In genomic region chr2:179428659-179429058, GRCh38 we compare ENCODE assay signal across 17 cellular contexts.
DNase-seq lines count a peak whose midpoint lies in the region; ATAC-seq, FAIRE-seq and TF ChIP-seq lines count a peak whose summit lies in the region.
"Had no signal": no experiment of that assay in that cellular context is flagged by ENCODE, and none has a peak within 500 bp of the region (broad histone marks: within the 10 kb centered on the region; RNA-seq: fewer than 3 reads in every experiment).

No MANE protein-coding gene starts in this region.

- BruUV-seq in HepG2 (replicated peaks; lab: Mats Ljungman, UMichigan) = no TSS peak

- intact Hi-C loops in cardiac septum (cut with DNase I) = loop anchor here (10.0 kb wide), 1 partner anchor 166 kb away; no protein-coding TSS in a partner anchor
- intact Hi-C loops in dorsolateral prefrontal cortex (cut with DNase I) = loop anchor here in 1 of 2 donors (5.0 kb wide), 1 partner anchor 319 kb away; no protein-coding TSS in a partner anchor
- intact Hi-C loops in HepG2 (cut with micrococcal nuclease; ENCODE audit: unreplicated experiment) = no loop called here

- no peak for TF ChIP-seq POLR2A in HepG2 (IDR thresholded peaks at IDR 0.05; ENCODE audit: insufficient read depth in 1 of 2, low read depth in 2 of 2, low read length in 2 of 2)

- no peak for TF ChIP-seq RAD21 in HepG2 (CRISPR knock-in tag; IDR thresholded peaks at IDR 0.05)

- no peaks in the 10 kb centered on the region for H4K20me1 ChIP-seq in HepG2 (ENCODE audit: insufficient read depth, low read length)

- H3K4me3 Mint-ChIP-seq in osteocyte (ENCODE audit: unreplicated experiment) = no peak overlapping the region
- H3K4me3 Mint-ChIP-seq: activated naive CD8-positive, alpha-beta T cell treated with anti-CD3 and anti-CD28 coated beads, Interleukin-2, amount 50 U/mL, for 24 hours; activated T-cell treated with anti-CD3 and anti-CD28 coated beads, Interleukin-2, amount 50 U/mL, for 24 hours; neural crest cell had no signal

- H3K4me2 ChIP-seq in HepG2 (ENCODE audit: low read depth, low read length) = peak overlapping the region; percentile 84

- no peaks in the 10 kb centered on the region for H3K4me1 ChIP-seq in cardiac muscle cell (ENCODE audit: low read depth)
- peaks cover 20% of the 10 kb centered on the region for H3K4me1 ChIP-seq in HepG2 (ENCODE audit: insufficient read depth, low read length)

- H3K36me3 ChIP-seq in cardiac muscle cell (no peaks in the 10 kb centered on the region), HepG2 (replicated peaks in 1 of 2; ENCODE audit: control insufficient read depth in 1 of 2, insufficient read depth in 2 of 2, low read length in 2 of 2) (no peaks in the 10 kb centered on the region)
- H3K36me3 ChIP-seq: tibial nerve had no signal

- no peak for FAIRE-seq in HepG2 (lab: Jason Lieb, UNC)
- FAIRE-seq: D721Med had no signal

- TF ChIP-seq EP300 in HepG2 (IDR thresholded peaks at IDR 0.05; ENCODE audit: low read depth in 2 of 2, low read length in 2 of 2) (no peak), HepG2 (CRISPR knock-in tag; IDR thresholded peaks at IDR 0.05; ENCODE audit: borderline replicate concordance) (no peak)

- H3K27ac ChIP-seq in cardiac muscle cell (no peak overlapping the region), dorsolateral prefrontal cortex (peak overlapping the region in 19 of 59 donors; percentile 4 to 62 (median 22)), HepG2 (ENCODE audit: extremely low read length, insufficient read depth, low read length) (no peak overlapping the region)

- peaks cover 24% of the 10 kb centered on the region for H3K4me1 Mint-ChIP-seq in osteocyte (ENCODE audit: unreplicated experiment)
- H3K4me1 Mint-ChIP-seq: activated naive CD8-positive, alpha-beta T cell treated with anti-CD3 and anti-CD28 coated beads, Interleukin-2, amount 50 U/mL, for 24 hours had no signal

- H3K9ac ChIP-seq in HepG2 (ENCODE audit: insufficient read depth, low read depth, low read length) = peak overlapping the region; percentile 19; the same call in 1 of the 2 replicates

- H3K4me3 ChIP-seq in cardiac muscle cell (no peak overlapping the region), dorsolateral prefrontal cortex (peak overlapping the region in 53 of 59 donors; percentile 0 to 55 (median 32)), HepG2 (replicated peaks in 1 of 3; ENCODE audit: insufficient read depth in 1 of 3, low read depth in 2 of 3, low read length in 3 of 3) (peak overlapping the region in 2 of 3 experiments; percentile 52 to 60; a peak in 4 of 6 replicates)

- 8% methylated on average over 7 of the region's 7 CpGs for WGBS in HepG2 (ENCODE audit: low lambda C conversion rate)

- in situ Hi-C loops in HepG2 (cut with HindIII; ENCODE audit: extremely low pct_ligation_motif_present, low pct_unique_long_range_greater_than_20kb) = loop anchor here (10.0 kb wide), 1 partner anchor 156 kb away; no protein-coding TSS in a partner anchor

- DNase-seq in cardiac muscle cell (ENCODE audit: low read depth in 1 of 2, low spot score in 1 of 2) = peak; percentile 19 to 28
- no peak for DNase-seq in cardiac septum (ENCODE audit: low spot score)
- peak in 1 of 10 donors; percentile 15 for DNase-seq in dorsolateral prefrontal cortex
- no peak for DNase-seq in HepG2 (ENCODE audit: low spot score)
- no peak for DNase-seq in osteocyte (ENCODE audit: extremely low spot score, unreplicated experiment)
- no peak for DNase-seq in activated CD4-positive, alpha-beta T cell treated with anti-CD3 and anti-CD28 coated beads for 1 hour
- DNase-seq in D341Med (ENCODE audit: low spot score) = no peak
- DNase-seq: activated CD4-positive, CD25-positive, alpha-beta regulatory T cell treated with anti-CD3 and anti-CD28 coated beads, Interleukin-2, amount 50 U/mL, for 72 hours; activated naive CD8-positive, alpha-beta T cell treated with anti-CD3 and anti-CD28 coated beads, Interleukin-2, amount 50 U/mL, for 24 hours; activated T-cell treated with anti-CD3 and anti-CD28 coated beads, Interleukin-2, amount 50 U/mL, for 24 hours; effector memory CD4-positive, alpha-beta T cell; NCI-H446 treated with DMSO at 0.1 percent for 48 hours; PC-3 had no signal

- TF ChIP-seq CTCF in cardiac muscle cell (IDR thresholded peaks at IDR 0.05; ENCODE audit: low read depth, low read length) (no peak), dorsolateral prefrontal cortex (IDR thresholded peaks at IDR 0.05 in 54 of 56, conservative IDR thresholded peaks at IDR 0.05 in 2 of 56; ENCODE audit: low read depth in 1 of 56, partially characterized antibody in 56 of 56) (no peak), HepG2 (CRISPR knock-in tag; IDR thresholded peaks at IDR 0.05) (no peak), osteocyte (IDR thresholded peaks at IDR 0.05) (no peak)

- H3K27me3 ChIP-seq in cardiac muscle cell (no peaks in the 10 kb centered on the region), dorsolateral prefrontal cortex (no peaks in the 10 kb centered on the region), HepG2 (ENCODE audit: control insufficient read depth in 1 of 2, insufficient read depth in 2 of 2, low read length in 2 of 2) (peaks cover 2 to 8% of the 10 kb centered on the region in 2 experiments; a peak in 2 of 5 replicates)
- H3K27me3 ChIP-seq: tibial nerve had no signal

- CTCF ChIA-PET in HepG2 (lab: Yijun Ruan, JAX; ENCODE audit: low intra/inter-chr PET ratio, low total read pairs) = no interaction called here

- peak; percentile 84 for ATAC-seq in HepG2
- no peak for ATAC-seq in HG03432 (IDR thresholded peaks at IDR 0.05; ENCODE audit: unreplicated experiment)
- ATAC-seq: activated naive CD8-positive, alpha-beta T cell treated with anti-CD3 and anti-CD28 coated beads, Interleukin-2, amount 50 U/mL, for 24 hours; PC-3 had no signal

- H3K27ac Mint-ChIP-seq in osteocyte (ENCODE audit: unreplicated experiment) = no peak overlapping the region
- H3K27ac Mint-ChIP-seq: activated naive CD8-positive, alpha-beta T cell treated with anti-CD3 and anti-CD28 coated beads, Interleukin-2, amount 50 U/mL, for 24 hours; activated T-cell treated with anti-CD3 and anti-CD28 coated beads, Interleukin-2, amount 50 U/mL, for 24 hours had no signal

- H3K9me3 ChIP-seq in cardiac muscle cell (ENCODE audit: low read depth) (no peaks in the 10 kb centered on the region), HepG2 (ENCODE audit: low read length) (no peaks in the 10 kb centered on the region)
- H3K9me3 ChIP-seq: tibial nerve had no signal

- no peaks in the 10 kb centered on the region for H3K9me3 Mint-ChIP-seq in osteocyte (ENCODE audit: unreplicated experiment)
- H3K9me3 Mint-ChIP-seq: activated naive CD8-positive, alpha-beta T cell treated with anti-CD3 and anti-CD28 coated beads, Interleukin-2, amount 50 U/mL, for 24 hours; activated T-cell treated with anti-CD3 and anti-CD28 coated beads, Interleukin-2, amount 50 U/mL, for 24 hours; neural crest cell had no signal

- no peaks in the 10 kb centered on the region for H3K36me3 Mint-ChIP-seq in osteocyte (ENCODE audit: unreplicated experiment)

- POLR2A ChIA-PET in HepG2 (lab: Yijun Ruan, JAX) = no interaction called here

- peak overlapping the region; percentile 96 for H2AFZ ChIP-seq in HepG2 (ENCODE audit: low read length)

- H3K27me3 Mint-ChIP-seq in osteocyte (ENCODE audit: unreplicated experiment) = no peaks in the 10 kb centered on the region

- H3K79me2 ChIP-seq in HepG2 (ENCODE audit: insufficient read depth, low read length) = no peaks in the 10 kb centered on the region

TF ChIP-seq in HepG2, 621 proteins besides CTCF, POLR2A, EP300 and RAD21:
- no peak for TF ChIP-seq CBX2 (IDR thresholded peaks at IDR 0.05; ENCODE audit: low read depth, low read length)
- 0 out of 2 replicates have a peak, but pooled peaks have one; percentile 57 for TF ChIP-seq CBX2 (CRISPR knock-in tag; IDR thresholded peaks at IDR 0.05; ENCODE audit: low read depth)
- no peak for TF ChIP-seq TAF15 (IDR thresholded peaks at IDR 0.05; ENCODE audit: low read depth, low read length, poor library complexity, severe bottlenecking)
- TF ChIP-seq MEIS1 (CRISPR knock-in tag; IDR thresholded peaks at IDR 0.05; ENCODE audit: borderline replicate concordance) = no peak
- no peak for TF ChIP-seq DNMT1 (CRISPR knock-in tag; IDR thresholded peaks at IDR 0.05)
- no peak for TF ChIP-seq TEF (CRISPR knock-in tag; IDR thresholded peaks at IDR 0.05)
- TF ChIP-seq ZNF292 (CRISPR knock-in tag; IDR thresholded peaks at IDR 0.05; ENCODE audit: borderline replicate concordance, low read depth) = no peak
- no peak for TF ChIP-seq HNRNPH1 (optimal IDR thresholded peaks at IDR 0.05; ENCODE audit: low read depth, low read length)
- no peak for TF ChIP-seq JARID2 (CRISPR knock-in tag; IDR thresholded peaks at IDR 0.05; ENCODE audit: insufficient replicate concordance)
- no peak for TF ChIP-seq DZIP1 (CRISPR knock-in tag; IDR thresholded peaks at IDR 0.05)
- TF ChIP-seq GATAD1 (CRISPR knock-in tag; IDR thresholded peaks at IDR 0.05) = no peak
- TF ChIP-seq ZNF782 (CRISPR knock-in tag; IDR thresholded peaks at IDR 0.05; ENCODE audit: borderline replicate concordance) = no peak
- 0 out of 2 replicates have a peak, but pooled peaks have one; percentile 32 for TF ChIP-seq SNAI1 (CRISPR knock-in tag; IDR thresholded peaks at IDR 0.05; ENCODE audit: borderline replicate concordance)

Comparison
In these comparisons a context has a peak if more than half of its experiments do, and no peak if none do; other contexts are left out.
1. DNase-seq: peak in cardiac muscle cell (2 of 2); none in cardiac septum (single experiment), HepG2 (single experiment), osteocyte (single experiment), activated CD4-positive, alpha-beta T cell treated with anti-CD3 and anti-CD28 coated beads for 1 hour (single experiment) and D341Med (single experiment).